1 cellular context compared by ENCODE assay signal in genomic region chr12:69238589-69239285, GRCh38.
TF ChIP-seq lines count a peak whose summit lies in the region.

No MANE protein-coding gene starts in this region.

TF ChIP-seq in HEK293, 187 proteins besides CTCF, POLR2A, EP300 and RAD21 (continued from another document):
- TF ChIP-seq ZNF664 (tag by site-specific recombination; IDR thresholded peaks at IDR 0.05) = 0 out of 2 replicates have a peak, but pooled peaks have one; percentile 5
- 0 out of 2 replicates have a peak, but pooled peaks have one; percentile 15 for TF ChIP-seq SCRT1 (tag by site-specific recombination; IDR thresholded peaks at IDR 0.05; ENCODE audit: borderline replicate concordance)
- no peak for TF ChIP-seq ZBTB20 (tag by site-specific recombination; IDR thresholded peaks at IDR 0.05)
- no peak for TF ChIP-seq SCRT2 (tag by site-specific recombination; IDR thresholded peaks at IDR 0.05)
- TF ChIP-seq ZNF138 (tag by site-specific recombination; IDR thresholded peaks at IDR 0.05; ENCODE audit: borderline replicate concordance) = no peak
- TF ChIP-seq ZNF398 (tag by site-specific recombination; IDR thresholded peaks at IDR 0.05) = no peak
- no peak for TF ChIP-seq ZNF350 (tag by site-specific recombination; IDR thresholded peaks at IDR 0.05)
- TF ChIP-seq ZNF660 (tag by site-specific recombination; IDR thresholded peaks at IDR 0.05) = no peak
- TF ChIP-seq ZNF335 (tag by site-specific recombination; conservative IDR thresholded peaks at IDR 0.05) = peak; percentile 74
- TF ChIP-seq ZFP69B (tag by site-specific recombination; IDR thresholded peaks at IDR 0.05) = no peak
